6 cellular contexts compared by ENCODE assay signal in genomic region chr12:13968281-13968680, GRCh38. TPM values are rescaled to one million over a fixed set of nuclear protein-coding genes. Genes with fewer than 3 reads are reported as not detected.
"Had no signal": no experiment of that assay in that cellular context is flagged by ENCODE, and none has a peak within 500 bp of the region (broad histone marks: within the 10 kb centered on the region; RNA-seq: fewer than 3 reads in every experiment).

No MANE protein-coding gene starts in this region.

- DNase-seq: IMR-90, KBM-7 had no signal

- H3K4me1 Mint-ChIP-seq: IgD-negative memory B cell had no signal

- H3K4me3 Mint-ChIP-seq: IgD-negative memory B cell had no signal

- H3K9me3 Mint-ChIP-seq: IgD-negative memory B cell had no signal

- H3K27ac Mint-ChIP-seq: IgD-negative memory B cell had no signal

- H3K4me3 ChIP-seq: K562 had no signal

- ATAC-seq: HepG2, K562 had no signal

RNA-seq across cellular contexts. Expression of gene GRIN2B, which starts 13.1 kb away (rescaled TPM):
- total RNA-seq: HT1080, IMR-90, K562 had no signal
